In genomic region chr11:47466701-47467250, GRCh38 we compare ENCODE assay signal across 9 cellular contexts.
A peak's percentile ranks its signal among the peaks of the same experiment; 100 is the strongest.
DNase-seq lines count a peak whose midpoint lies in the region; ATAC-seq and TF ChIP-seq lines count a peak whose summit lies in the region.
"Had no signal": no experiment of that assay in that cellular context is flagged by ENCODE, and none has a peak within 500 bp of the region (broad histone marks: within the 10 kb centered on the region; RNA-seq: fewer than 3 reads in every experiment).

No MANE protein-coding gene starts in this region.

- no peak overlapping the region for H3K4me2 ChIP-seq in DND-41 (ENCODE audit: insufficient read depth, low read length)

- H3K36me3 ChIP-seq in DND-41 (ENCODE audit: insufficient read depth, low read length), result peaks cover 69% of the 10 kb centered on the region

- DNase-seq in DND-41 (no peak), NCI-H2171 (lab: John Stamatoyannopoulos, UW) (peak; percentile 48), fibroblast of gingiva (ENCODE audit: low read depth) (peak; percentile 45), nucleus accumbens (lab: John Stamatoyannopoulos, UW) (peak in 52 of 56 donors; percentile 9 to 87 (median 64)), SKM-1 (lab: John Stamatoyannopoulos, UW; ENCODE audit: unreplicated experiment) (no peak)
- no peak for DNase-seq in stimulated activated naive CD8-positive, alpha-beta T cell treated with anti-CD3 and anti-CD28 coated beads, Interleukin-15, Interleukin-2, amounts not matched to agents 100 U/mL and 50 U/mL, for 24 hours
- DNase-seq: activated naive CD8-positive, alpha-beta T cell treated with anti-CD3 and anti-CD28 coated beads, Interleukin-2, amount 10 ng/mL, durations not matched to agents 7 days and 5 days had no signal

- no peaks in the 10 kb centered on the region for H3K4me1 ChIP-seq in DND-41 (ENCODE audit: insufficient read depth, low read length)

- no peak for TF ChIP-seq CTCF in DND-41 (IDR thresholded peaks at IDR 0.05; ENCODE audit: borderline replicate concordance, extremely low read depth, low read length, poor library complexity, severe bottlenecking)

- H3K4me3 ChIP-seq in DND-41 (ENCODE audit: low read depth in 1 of 2, low read length in 2 of 2), result no peak overlapping the region

- H3K79me2 ChIP-seq in DND-41 (ENCODE audit: insufficient read depth, low read length), result peaks cover 34% of the 10 kb centered on the region

- no peak overlapping the region for H3K9ac ChIP-seq in DND-41 (ENCODE audit: low read depth, low read length)

- H2AFZ ChIP-seq in DND-41 (ENCODE audit: low read depth, low read length), result no peak overlapping the region

- H3K27me3 ChIP-seq in DND-41 (ENCODE audit: insufficient read depth, low read length, poor library complexity), result no peaks in the 10 kb centered on the region

- H3K9me3 ChIP-seq in DND-41 (ENCODE audit: insufficient read depth, low read length, severe bottlenecking), result no peaks in the 10 kb centered on the region

- H3K27ac ChIP-seq in DND-41 (ENCODE audit: low read length), result no peak overlapping the region

- ATAC-seq in DND-41 (ENCODE audit: insufficient read depth, low read depth) (peak; percentile 24; the same call in 2 of the 3 replicates), GM21423 (IDR thresholded peaks at IDR 0.05; ENCODE audit: unreplicated experiment) (no peak), HG03097 (IDR thresholded peaks at IDR 0.05; ENCODE audit: low FRiP score, unreplicated experiment) (no peak)
- no peak for ATAC-seq in stimulated activated naive CD8-positive, alpha-beta T cell treated with anti-CD3 and anti-CD28 coated beads, Interleukin-15, Interleukin-2, amounts not matched to agents 100 U/mL and 50 U/mL, for 24 hours

- peaks cover 37% of the 10 kb centered on the region for H4K20me1 ChIP-seq in DND-41 (ENCODE audit: insufficient read depth, low read length)

Comparison
In these comparisons a context has a peak if more than half of its experiments do, and no peak if none do; other contexts are left out.
1. DNase-seq: peak in NCI-H2171 (single experiment), fibroblast of gingiva (single experiment) and nucleus accumbens (52 of 56); none in DND-41 (single experiment), SKM-1 (single experiment) and stimulated activated naive CD8-positive, alpha-beta T cell treated with anti-CD3 and anti-CD28 coated beads, Interleukin-15, Interleukin-2, amounts not matched to agents 100 U/mL and 50 U/mL, for 24 hours (single experiment).